24 cellular contexts compared by ENCODE assay signal in genomic region chr3:118476885-118477618, GRCh38.
"Had no signal": no experiment of that assay in that cellular context is flagged by ENCODE, and none has a peak within 500 bp of the region (broad histone marks: within the 10 kb centered on the region; RNA-seq: fewer than 3 reads in every experiment).

No MANE protein-coding gene starts in this region.

- H3K9me3 ChIP-seq: body of pancreas, esophagus squamous epithelium, gastrocnemius medialis, left ventricle myocardium inferior, thoracic aorta, vagina had no signal

- H3K4me1 ChIP-seq: body of pancreas, esophagus squamous epithelium, gastrocnemius medialis, left ventricle myocardium inferior, vagina had no signal

- ATAC-seq: activated CD4-positive, CD25-positive, alpha-beta regulatory T cell treated with anti-CD3 and anti-CD28 coated beads, Interleukin-2, amount 50 U/mL, for 24 hours; activated CD8-positive, alpha-beta memory T cell treated with anti-CD3 and anti-CD28 coated beads, Interleukin-2, amount 10 ng/mL, durations not matched to agents 7 days and 5 days; activated CD8-positive, alpha-beta T cell treated with anti-CD3 and anti-CD28 coated beads for 36 hours; body of pancreas; gastrocnemius medialis; naive thymus-derived CD8-positive, alpha-beta T cell had no signal

- H3K36me3 Mint-ChIP-seq: activated CD8-positive, alpha-beta memory T cell treated with anti-CD3 and anti-CD28 coated beads, Interleukin-2, amount 10 ng/mL, durations not matched to agents 7 days and 5 days; activated naive CD4-positive, alpha-beta T cell treated with anti-CD3 and anti-CD28 coated beads, Interleukin-2, amount 50 U/mL, for 24 hours; naive thymus-derived CD8-positive, alpha-beta T cell; type B pancreatic cell had no signal

- H3K4me3 Mint-ChIP-seq: activated CD4-positive, alpha-beta T cell treated with anti-CD3 and anti-CD28 coated beads, Interleukin-2, amount 10 ng/mL, durations not matched to agents 7 days and 5 days; activated CD8-positive, alpha-beta memory T cell treated with anti-CD3 and anti-CD28 coated beads, Interleukin-2, amount 10 ng/mL, durations not matched to agents 7 days and 5 days; activated CD8-positive, alpha-beta T cell treated with anti-CD3 and anti-CD28 coated beads for 36 hours; activated naive CD4-positive, alpha-beta T cell treated with anti-CD3 and anti-CD28 coated beads, Interleukin-2, amount 50 U/mL, for 24 hours; activated T-helper 1 cell treated with anti-CD3 and anti-CD28 coated beads, Interleukin-12 subunit alpha, Interleukin-12 subunit beta, Interleukin-2, Interleukin-4 antibody, amounts not matched to agents 30 ng/mL and 10 ng/mL and 1 ng/mL, durations not matched to agents 14 hours and 24 hours and 36 hours; endodermal cell; naive thymus-derived CD8-positive, alpha-beta T cell; type B pancreatic cell had no signal

- H3K27ac Mint-ChIP-seq: activated CD4-positive, alpha-beta T cell treated with anti-CD3 and anti-CD28 coated beads, Interleukin-2, amount 10 ng/mL, durations not matched to agents 7 days and 5 days; activated CD8-positive, alpha-beta memory T cell treated with anti-CD3 and anti-CD28 coated beads, Interleukin-2, amount 10 ng/mL, durations not matched to agents 7 days and 5 days; activated CD8-positive, alpha-beta T cell treated with anti-CD3 and anti-CD28 coated beads for 36 hours; activated naive CD4-positive, alpha-beta T cell treated with anti-CD3 and anti-CD28 coated beads, Interleukin-2, amount 50 U/mL, for 24 hours; activated T-helper 1 cell treated with anti-CD3 and anti-CD28 coated beads, Interleukin-12 subunit alpha, Interleukin-12 subunit beta, Interleukin-2, Interleukin-4 antibody, amounts not matched to agents 30 ng/mL and 10 ng/mL and 1 ng/mL, durations not matched to agents 14 hours and 24 hours and 36 hours; naive thymus-derived CD8-positive, alpha-beta T cell; type B pancreatic cell had no signal

- H3K4me3 ChIP-seq: body of pancreas, cardiac muscle cell, esophagus squamous epithelium, gastrocnemius medialis, left ventricle myocardium inferior, thoracic aorta, vagina had no signal

- H3K4me1 Mint-ChIP-seq: activated CD4-positive, alpha-beta T cell treated with anti-CD3 and anti-CD28 coated beads, Interleukin-2, amount 10 ng/mL, durations not matched to agents 7 days and 5 days; activated CD8-positive, alpha-beta memory T cell treated with anti-CD3 and anti-CD28 coated beads, Interleukin-2, amount 10 ng/mL, durations not matched to agents 7 days and 5 days; activated naive CD4-positive, alpha-beta T cell treated with anti-CD3 and anti-CD28 coated beads, Interleukin-2, amount 50 U/mL, for 24 hours; naive thymus-derived CD8-positive, alpha-beta T cell had no signal

- H3K9me3 Mint-ChIP-seq: activated CD8-positive, alpha-beta T cell treated with anti-CD3 and anti-CD28 coated beads for 36 hours; activated naive CD4-positive, alpha-beta T cell treated with anti-CD3 and anti-CD28 coated beads, Interleukin-2, amount 50 U/mL, for 24 hours; activated T-helper 1 cell treated with anti-CD3 and anti-CD28 coated beads, Interleukin-12 subunit alpha, Interleukin-12 subunit beta, Interleukin-2, Interleukin-4 antibody, amounts not matched to agents 30 ng/mL and 10 ng/mL and 1 ng/mL, durations not matched to agents 14 hours and 24 hours and 36 hours; endodermal cell; type B pancreatic cell had no signal

- H3K27ac ChIP-seq: body of pancreas, cardiac muscle cell, esophagus squamous epithelium, gastrocnemius medialis, left ventricle myocardium inferior, thoracic aorta, vagina had no signal

- H3K36me3 ChIP-seq: cardiac muscle cell, esophagus squamous epithelium, gastrocnemius medialis, left ventricle myocardium inferior, thoracic aorta, vagina had no signal

- H3K27me3 ChIP-seq: body of pancreas, cardiac muscle cell, esophagus squamous epithelium, gastrocnemius medialis, vagina had no signal

- H3K27me3 Mint-ChIP-seq: activated CD4-positive, alpha-beta T cell treated with anti-CD3 and anti-CD28 coated beads, Interleukin-2, amount 10 ng/mL, durations not matched to agents 7 days and 5 days; activated CD8-positive, alpha-beta memory T cell treated with anti-CD3 and anti-CD28 coated beads, Interleukin-2, amount 10 ng/mL, durations not matched to agents 7 days and 5 days; activated CD8-positive, alpha-beta T cell treated with anti-CD3 and anti-CD28 coated beads for 36 hours; naive thymus-derived CD8-positive, alpha-beta T cell had no signal

- DNase-seq: activated CD4-positive, alpha-beta T cell treated with anti-CD3 and anti-CD28 coated beads, Interleukin-2, amount 10 ng/mL, durations not matched to agents 7 days and 5 days; activated CD8-positive, alpha-beta memory T cell treated with anti-CD3 and anti-CD28 coated beads, Interleukin-2, amount 10 ng/mL, durations not matched to agents 7 days and 5 days; activated CD8-positive, alpha-beta T cell treated with anti-CD3 and anti-CD28 coated beads for 36 hours; activated gamma-delta T cell; activated T-cell treated with anti-CD3 and anti-CD28 coated beads for 4 hours; anterior cingulate cortex; body of pancreas; cortex of kidney; endodermal cell; esophagus squamous epithelium; gastrocnemius medialis; head of caudate nucleus; hypothalamus; left ventricle myocardium inferior; naive thymus-derived CD8-positive, alpha-beta T cell; stimulated activated CD4-positive, alpha-beta T cell treated with anti-CD3 and anti-CD28 coated beads, Interleukin-2, amount 100 ng/mL, for 48 hours; stimulated activated naive CD4-positive, alpha-beta T cell had no signal
